Comparison of ENCODE assay signal across 19 cellular contexts in genomic region chr1:203931953-203932352, GRCh38.
"Had no signal": no experiment of that assay in that cellular context is flagged by ENCODE, and none has a peak within 500 bp of the region (broad histone marks: within the 10 kb centered on the region; RNA-seq: fewer than 3 reads in every experiment).

No MANE protein-coding gene starts in this region.

- H3K4me1 ChIP-seq: right atrium auricular region, sigmoid colon, testis, tibial nerve, upper lobe of right lung, vagina had no signal

- ATAC-seq: heart left ventricle; mucosa of descending colon; naive thymus-derived CD8-positive, alpha-beta T cell; stimulated activated naive B cell treated with anti-CD40 and anti-IgM and Interleukin-4, amounts not matched to agents 10 μg/mL and 1 μg/mL and 100 μg/mL, for 72 hours; stimulated activated naive CD8-positive, alpha-beta T cell treated with anti-CD3 and anti-CD28 coated beads, Interleukin-15, amount 100 ng/mL, for 72 hours; upper lobe of right lung had no signal

- H3K27ac ChIP-seq: heart left ventricle, right atrium auricular region, sigmoid colon, skin epidermis, testis, tibial nerve, upper lobe of right lung, vagina had no signal

- DNase-seq: effector CD4-positive, alpha-beta T cell; endodermal cell; heart left ventricle; hypothalamus; kidney glomerular epithelial cell; mucosa of descending colon; naive thymus-derived CD8-positive, alpha-beta T cell; posterior cingulate gyrus; sigmoid colon; stimulated activated CD4-positive, alpha-beta T cell treated with anti-CD3 and anti-CD28 coated beads, Interleukin-2, amount 100 ng/mL, for 24 hours; stimulated activated CD4-positive, alpha-beta T cell treated with anti-CD3 and anti-CD28 coated beads, Interleukin-4, amount 100 ng/mL, for 4 hours; stimulated activated naive B cell treated with anti-CD40 and anti-IgM and Interleukin-4, amounts not matched to agents 10 μg/mL and 1 μg/mL and 100 μg/mL, for 72 hours; stimulated activated naive CD8-positive, alpha-beta T cell treated with anti-CD3 and anti-CD28 coated beads, Interleukin-15, amount 100 ng/mL, for 72 hours; testis; upper lobe of right lung had no signal

- H3K36me3 ChIP-seq: heart left ventricle, right atrium auricular region, sigmoid colon, tibial nerve, upper lobe of right lung, vagina had no signal

- H3K27me3 ChIP-seq: right atrium auricular region, sigmoid colon, testis, tibial nerve, upper lobe of right lung, vagina had no signal

- H3K9me3 ChIP-seq: heart left ventricle, mucosa of descending colon, right atrium auricular region, sigmoid colon, testis, tibial nerve, upper lobe of right lung, vagina had no signal

- H3K4me3 ChIP-seq: heart left ventricle, mucosa of descending colon, right atrium auricular region, sigmoid colon, skin epidermis, testis, tibial nerve, upper lobe of right lung, vagina had no signal
